ENCODE assay signal across 4 cellular contexts in the genomic region with DNA sequence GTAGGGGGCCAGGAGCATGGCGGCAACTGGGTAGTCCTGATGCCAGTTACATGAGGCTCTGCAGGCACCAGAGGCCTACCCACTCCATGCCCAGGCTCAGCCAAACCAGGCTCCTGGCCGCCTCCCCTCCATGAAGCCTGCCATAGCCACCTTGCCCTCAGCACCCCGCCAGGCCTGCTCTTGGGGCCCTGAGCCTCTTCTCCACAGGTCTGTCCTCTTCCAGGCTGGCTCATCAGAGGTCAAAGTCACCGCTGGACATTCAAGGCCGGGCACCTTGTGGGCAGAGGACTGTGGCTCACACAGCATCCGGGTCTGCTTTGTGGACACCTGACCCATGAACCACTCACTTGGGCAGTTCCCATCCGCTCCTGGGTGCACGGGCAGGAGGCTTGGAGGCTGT.
"Had no signal": no experiment of that assay in that cellular context is flagged by ENCODE, and none has a peak within 500 bp of the region (broad histone marks: within the 10 kb centered on the region; RNA-seq: fewer than 3 reads in every experiment).

No MANE protein-coding gene starts in this region.

- H3K4me3 ChIP-seq: GM23338 had no signal

- H3K4me1 Mint-ChIP-seq: IgD-negative memory B cell had no signal

- DNase-seq: H9, HCEC 1CT had no signal

- H3K9me3 Mint-ChIP-seq: GM23338, H9 had no signal

- H3K4me3 Mint-ChIP-seq: GM23338, H9, IgD-negative memory B cell had no signal

- H3K4me2 ChIP-seq: GM23338 had no signal

- ATAC-seq: GM23338 had no signal

- H3K36me3 Mint-ChIP-seq: IgD-negative memory B cell had no signal

- H2AFZ ChIP-seq: GM23338 had no signal

- H3K27ac Mint-ChIP-seq: GM23338, H9 had no signal
